11 cellular contexts compared by ENCODE assay signal in the genomic region with DNA sequence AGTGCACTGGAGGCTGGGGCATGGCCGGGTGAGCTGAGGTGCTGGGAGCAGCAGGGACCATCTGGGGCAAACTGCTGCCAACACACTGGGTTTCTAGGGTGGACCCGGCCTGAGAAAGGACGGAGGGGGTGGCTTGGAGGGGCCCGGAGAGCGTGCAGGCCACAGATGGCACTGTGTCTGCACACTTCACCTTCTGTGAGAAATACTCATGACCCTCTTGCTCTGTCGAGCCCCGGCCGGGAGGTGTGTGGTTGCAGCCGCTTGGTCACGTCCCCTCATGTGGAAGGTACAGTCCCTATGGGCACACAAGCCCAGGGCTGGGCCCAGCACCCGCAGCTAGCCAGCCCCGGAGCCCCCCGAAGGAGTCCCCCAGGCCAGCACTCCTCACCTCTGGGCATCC. TPM values are rescaled to one million over a fixed set of nuclear protein-coding genes. Genes with fewer than 3 reads are reported as not detected.
DNase-seq lines count a peak whose midpoint lies in the region; ATAC-seq and TF ChIP-seq lines count a peak whose summit lies in the region.
"Had no signal": no experiment of that assay in that cellular context is flagged by ENCODE, and none has a peak within 500 bp of the region (broad histone marks: within the 10 kb centered on the region; RNA-seq: fewer than 3 reads in every experiment).

No MANE protein-coding gene starts in this region.

- no peak overlapping the region for H3K4me2 ChIP-seq in hepatocyte

- no peak overlapping the region for H2AFZ ChIP-seq in hepatocyte

- no peaks in the 10 kb centered on the region for H3K27me3 ChIP-seq in upper lobe of left lung
- H3K27me3 ChIP-seq in hepatocyte: peaks cover 4% of the 10 kb centered on the region
- H3K27me3 ChIP-seq: pancreas, Peyer's patch had no signal

- H3K9me3 Mint-ChIP-seq in stimulated activated naive CD8-positive, alpha-beta T cell treated with anti-CD3 and anti-CD28 coated beads, Interleukin-15, Interleukin-2, amounts not matched to agents 100 ng/mL and 50 ng/mL, for 24 hours: no peaks in the 10 kb centered on the region
- no peaks in the 10 kb centered on the region for H3K9me3 Mint-ChIP-seq in dendritic cell treated with granulocyte-macrophage colony-stimulating factor and Interleukin-4, amounts not matched to agents 40 ng/mL and 50 ng/mL, for 4 days

- H4K20me1 ChIP-seq in hepatocyte (ENCODE audit: insufficient read depth, poor library complexity, severe bottlenecking): no peaks in the 10 kb centered on the region

- no peak overlapping the region for H3K4me3 Mint-ChIP-seq in stimulated activated naive CD8-positive, alpha-beta T cell treated with anti-CD3 and anti-CD28 coated beads, Interleukin-15, Interleukin-2, amounts not matched to agents 100 ng/mL and 50 ng/mL, for 24 hours
- no peak overlapping the region for H3K4me3 Mint-ChIP-seq in dendritic cell treated with granulocyte-macrophage colony-stimulating factor and Interleukin-4, amounts not matched to agents 40 ng/mL and 50 ng/mL, for 4 days
- H3K4me3 Mint-ChIP-seq: activated CD4-positive, alpha-beta T cell treated with anti-CD3 and anti-CD28 coated beads for 36 hours had no signal

- H3K9me3 ChIP-seq in upper lobe of left lung (no peaks in the 10 kb centered on the region), hepatocyte (ENCODE audit: low read depth) (no peaks in the 10 kb centered on the region)
- H3K9me3 ChIP-seq: pancreas, Peyer's patch had no signal

- H3K4me1 ChIP-seq in upper lobe of left lung (peaks cover 9 to 25% (median 19%) of the 10 kb centered on the region in 4 donors), hepatocyte (ENCODE audit: insufficient read depth) (no peaks in the 10 kb centered on the region)
- H3K4me1 ChIP-seq: pancreas had no signal

- peak overlapping the region; percentile 48 for H3K27ac Mint-ChIP-seq in stimulated activated naive CD8-positive, alpha-beta T cell treated with anti-CD3 and anti-CD28 coated beads, Interleukin-15, Interleukin-2, amounts not matched to agents 100 ng/mL and 50 ng/mL, for 24 hours
- H3K27ac Mint-ChIP-seq in dendritic cell treated with granulocyte-macrophage colony-stimulating factor and Interleukin-4, amounts not matched to agents 40 ng/mL and 50 ng/mL, for 4 days: peak overlapping the region; percentile 54

- whole genome bisulfite sequencing in upper lobe of left lung, 2 donors: 52 to 57% methylated on average over 4 to 13 of the region's 13 CpGs
- WGBS in hepatocyte (ENCODE audit: low lambda C conversion rate, missing lambda C conversion rate): 89% methylated on average over 9 of the region's 13 CpGs

- no peak overlapping the region for H3K4me3 ChIP-seq in upper lobe of left lung
- H3K4me3 ChIP-seq in hepatocyte: no peak overlapping the region
- H3K4me3 ChIP-seq: pancreas, Peyer's patch had no signal

- no peaks in the 10 kb centered on the region for H3K36me3 Mint-ChIP-seq in stimulated activated naive CD8-positive, alpha-beta T cell treated with anti-CD3 and anti-CD28 coated beads, Interleukin-15, Interleukin-2, amounts not matched to agents 100 ng/mL and 50 ng/mL, for 24 hours (ENCODE audit: low read depth)
- H3K36me3 Mint-ChIP-seq in dendritic cell treated with granulocyte-macrophage colony-stimulating factor and Interleukin-4, amounts not matched to agents 40 ng/mL and 50 ng/mL, for 4 days (ENCODE audit: low read depth): no peaks in the 10 kb centered on the region

- no peak for ATAC-seq in stimulated activated naive CD8-positive, alpha-beta T cell treated with anti-CD3 and anti-CD28 coated beads, Interleukin-15, Interleukin-2, amounts not matched to agents 100 U/mL and 50 U/mL, for 24 hours
- peak; percentile 23 for ATAC-seq in HG03196 (IDR thresholded peaks at IDR 0.05; ENCODE audit: unreplicated experiment)
- ATAC-seq in upper lobe of left lung (ENCODE audit: low FRiP score in 2 of 2): peak in 1 of 2 donors; percentile 34

- no peak for DNase-seq in stimulated activated naive CD8-positive, alpha-beta T cell treated with anti-CD3 and anti-CD28 coated beads, Interleukin-15, Interleukin-2, amounts not matched to agents 100 U/mL and 50 U/mL, for 24 hours
- peak in 1 of 2 donors; percentile 75 for DNase-seq in upper lobe of left lung
- DNase-seq in medulla oblongata (ENCODE audit: extremely low spot score): no peak
- DNase-seq in OCI-M2 (lab: John Stamatoyannopoulos, UW; ENCODE audit: unreplicated experiment): no peak
- DNase-seq in hepatocyte (ENCODE audit: low spot score): no peak
- DNase-seq: activated CD4-positive, alpha-beta T cell treated with anti-CD3 and anti-CD28 coated beads for 36 hours had no signal

- TF ChIP-seq EP300 in upper lobe of left lung (IDR thresholded peaks at IDR 0.05): no peak

- TF ChIP-seq CTCF in upper lobe of left lung (IDR thresholded peaks at IDR 0.05) (no peak), hepatocyte (IDR thresholded peaks at IDR 0.05; ENCODE audit: poor library complexity) (no peak)

- H3K79me2 ChIP-seq in hepatocyte: no peaks in the 10 kb centered on the region

- H3K4me1 Mint-ChIP-seq in stimulated activated naive CD8-positive, alpha-beta T cell treated with anti-CD3 and anti-CD28 coated beads, Interleukin-15, Interleukin-2, amounts not matched to agents 100 ng/mL and 50 ng/mL, for 24 hours (ENCODE audit: low read depth): peaks cover 32% of the 10 kb centered on the region
- H3K4me1 Mint-ChIP-seq in dendritic cell treated with granulocyte-macrophage colony-stimulating factor and Interleukin-4, amounts not matched to agents 40 ng/mL and 50 ng/mL, for 4 days (ENCODE audit: low read depth): peaks cover 60% of the 10 kb centered on the region

- H3K27ac ChIP-seq in upper lobe of left lung: peak overlapping the region; percentile 37 to 73 (median 64)
- H3K27ac ChIP-seq in hepatocyte: no peak overlapping the region
- H3K27ac ChIP-seq: pancreas had no signal

- intact Hi-C loops in dendritic cell treated with granulocyte-macrophage colony-stimulating factor and Interleukin-4, amounts not matched to agents 40 ng/mL and 50 ng/mL, for 4 days (cut with micrococcal nuclease): no loop called here

- TF ChIP-seq POLR2A in upper lobe of left lung (IDR thresholded peaks at IDR 0.05): no peak

- H3K27me3 Mint-ChIP-seq in stimulated activated naive CD8-positive, alpha-beta T cell treated with anti-CD3 and anti-CD28 coated beads, Interleukin-15, Interleukin-2, amounts not matched to agents 100 ng/mL and 50 ng/mL, for 24 hours: no peaks in the 10 kb centered on the region
- peaks cover 20% of the 10 kb centered on the region for H3K27me3 Mint-ChIP-seq in dendritic cell treated with granulocyte-macrophage colony-stimulating factor and Interleukin-4, amounts not matched to agents 40 ng/mL and 50 ng/mL, for 4 days
- H3K27me3 Mint-ChIP-seq: activated CD4-positive, alpha-beta T cell treated with anti-CD3 and anti-CD28 coated beads for 36 hours had no signal

- H3K9me2 ChIP-seq in hepatocyte (replicated peaks; ENCODE audit: insufficient read depth): no peaks in the 10 kb centered on the region

- H3K36me3 ChIP-seq in upper lobe of left lung: no peaks in the 10 kb centered on the region
- no peaks in the 10 kb centered on the region for H3K36me3 ChIP-seq in hepatocyte (replicated peaks; ENCODE audit: insufficient read depth, low read depth)
- H3K36me3 ChIP-seq: pancreas, Peyer's patch had no signal

RNA-seq across cellular contexts. Expression of gene RBM38, which starts 59.7 kb away (rescaled TPM):
- total RNA-seq in upper lobe of left lung (10 to 100 TPM; 14.7 to 27.5 (median 22.3) TPM), hepatocyte (16.1 and 18.1 TPM in 2 replicates)
- polyA plus RNA-seq in hepatocyte: 15.6 and 19.6 TPM in 2 replicates
